Comparison of ENCODE assay signal across 8 cellular contexts in the genomic region with DNA sequence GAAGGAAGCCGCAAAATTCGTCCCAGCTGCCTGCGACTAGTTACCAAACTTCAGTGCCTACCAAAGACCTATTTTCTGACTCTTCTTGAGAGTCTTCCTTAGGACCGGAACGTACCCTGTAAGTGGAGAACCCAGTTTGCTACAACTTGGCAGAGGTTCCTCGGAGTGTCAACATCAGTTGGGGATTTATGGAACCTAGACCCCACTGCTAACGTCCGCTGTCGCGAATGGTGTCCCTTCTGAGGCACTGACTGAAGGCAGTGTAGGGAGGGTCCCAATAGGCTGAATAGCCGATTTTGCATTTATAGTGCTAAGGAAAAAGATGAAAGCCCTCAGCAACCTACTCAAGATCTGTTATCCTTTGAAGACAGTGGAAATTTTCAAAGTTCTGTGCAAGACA. TPM values are rescaled to one million over a fixed set of nuclear protein-coding genes. Genes with fewer than 3 reads are reported as not detected.
DNase-seq lines count a peak whose midpoint lies in the region; ATAC-seq lines count a peak whose summit lies in the region.

No MANE protein-coding gene starts in this region.

- peak overlapping the region; percentile 100 for H3K27ac Mint-ChIP-seq in central memory CD8-positive, alpha-beta T cell (ENCODE audit: low read depth)
- H3K27ac Mint-ChIP-seq in natural killer cell treated with Interleukin-12 subunit alpha and Interleukin-12 subunit beta and Interleukin-15 and Interleukin-18, amount 100 ng/mL, for 72 hours, result peak overlapping the region; percentile 81 to 86

- ATAC-seq in central memory CD8-positive, alpha-beta T cell (replicated peaks; ENCODE audit: extremely low read depth, poor library complexity, severe bottlenecking), result no peak
- ATAC-seq in natural killer cell treated with Interleukin-12 subunit alpha and Interleukin-12 subunit beta and Interleukin-15 and Interleukin-18, amount 100 ng/mL, for 72 hours, result no peak
- ATAC-seq in HG02852 (IDR thresholded peaks at IDR 0.05; ENCODE audit: unreplicated experiment) (no peak), GM21825 (IDR thresholded peaks at IDR 0.05; ENCODE audit: unreplicated experiment) (no peak), HG03280 (IDR thresholded peaks at IDR 0.05; ENCODE audit: unreplicated experiment) (no peak)

- peak overlapping the region; percentile 58 for H3K4me3 ChIP-seq in Jurkat, Clone E6-1 (ENCODE audit: low read length)

- peak; percentile 55 to 61 for DNase-seq in AML-193 (lab: John Stamatoyannopoulos, UW)
- no peak for DNase-seq in Jurkat, Clone E6-1 (ENCODE audit: low read depth, low spot score)
- no peak for DNase-seq in central memory CD8-positive, alpha-beta T cell (ENCODE audit: low spot score in 2 of 2)
- DNase-seq in natural killer cell treated with Interleukin-12 subunit alpha and Interleukin-12 subunit beta and Interleukin-15 and Interleukin-18, amount 100 ng/mL, for 72 hours (ENCODE audit: low spot score), result no peak
- no peak for DNase-seq in HuH-7 (ENCODE audit: low spot score)

- H3K4me3 Mint-ChIP-seq in central memory CD8-positive, alpha-beta T cell, result peak overlapping the region; percentile 99
- H3K4me3 Mint-ChIP-seq in natural killer cell treated with Interleukin-12 subunit alpha and Interleukin-12 subunit beta and Interleukin-15 and Interleukin-18, amount 100 ng/mL, for 72 hours, result peak overlapping the region; percentile 91

- no peaks in the 10 kb centered on the region for H3K27me3 Mint-ChIP-seq in central memory CD8-positive, alpha-beta T cell
- H3K27me3 Mint-ChIP-seq in natural killer cell treated with Interleukin-12 subunit alpha and Interleukin-12 subunit beta and Interleukin-15 and Interleukin-18, amount 100 ng/mL, for 72 hours, result no peaks in the 10 kb centered on the region

- H3K4me1 Mint-ChIP-seq in central memory CD8-positive, alpha-beta T cell, result peaks cover 48% of the 10 kb centered on the region
- H3K4me1 Mint-ChIP-seq in natural killer cell treated with Interleukin-12 subunit alpha and Interleukin-12 subunit beta and Interleukin-15 and Interleukin-18, amount 100 ng/mL, for 72 hours (ENCODE audit: low read depth in 2 of 2), result peaks cover 36 to 41% of the 10 kb centered on the region in 2 donors

- H3K36me3 Mint-ChIP-seq in central memory CD8-positive, alpha-beta T cell (ENCODE audit: insufficient read depth), result peaks cover 50% of the 10 kb centered on the region
- peaks cover 26% of the 10 kb centered on the region for H3K36me3 Mint-ChIP-seq in natural killer cell treated with Interleukin-12 subunit alpha and Interleukin-12 subunit beta and Interleukin-15 and Interleukin-18, amount 100 ng/mL, for 72 hours

- H3K9me3 Mint-ChIP-seq in central memory CD8-positive, alpha-beta T cell, result no peaks in the 10 kb centered on the region
- H3K9me3 Mint-ChIP-seq in natural killer cell treated with Interleukin-12 subunit alpha and Interleukin-12 subunit beta and Interleukin-15 and Interleukin-18, amount 100 ng/mL, for 72 hours, result no peaks in the 10 kb centered on the region

RNA-seq across cellular contexts. Expression of gene STK17B, which starts 0.6 kb away (rescaled TPM):
- 23.5 TPM for polyA plus RNA-seq in Jurkat, Clone E6-1 (2012; ENCODE audit: insufficient read depth, insufficient read length)
- 100 to 1,000 TPM; 162 to 182 TPM for total RNA-seq in natural killer cell treated with Interleukin-12 subunit alpha and Interleukin-12 subunit beta and Interleukin-15 and Interleukin-18, amount 100 ng/mL, for 72 hours

Comparison
In these comparisons a context has a peak if more than half of its experiments do, and no peak if none do; other contexts are left out.
1. DNase-seq: peak in AML-193 (2 of 2); none in Jurkat, Clone E6-1 (single experiment), central memory CD8-positive, alpha-beta T cell (0 of 2), natural killer cell treated with Interleukin-12 subunit alpha and Interleukin-12 subunit beta and Interleukin-15 and Interleukin-18, amount 100 ng/mL, for 72 hours (single experiment) and HuH-7 (single experiment).